In the genomic region with DNA sequence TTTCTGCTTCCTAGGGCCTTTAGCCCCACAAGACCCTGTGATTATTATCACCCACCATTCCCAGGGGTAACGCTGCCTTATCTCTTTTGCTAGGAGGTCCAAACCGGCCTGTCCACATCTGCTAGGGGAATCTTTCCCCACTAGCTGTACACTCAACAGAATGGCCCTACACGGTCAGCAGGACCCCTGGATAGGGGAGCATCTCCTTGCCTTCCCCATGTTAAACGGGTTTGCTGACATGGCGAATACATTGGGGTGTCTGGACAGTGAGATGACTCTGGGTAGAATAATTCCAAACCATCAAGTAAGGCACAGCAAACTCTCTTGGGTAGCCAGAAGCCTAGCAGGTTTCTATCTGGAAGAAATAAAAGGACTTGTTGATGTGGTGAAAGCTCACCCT, we compare ENCODE assay signal across 10 cellular contexts. TPM values are rescaled to one million over a fixed set of nuclear protein-coding genes. Genes with fewer than 3 reads are reported as not detected.
DNase-seq lines count a peak whose midpoint lies in the region; ATAC-seq and TF ChIP-seq lines count a peak whose summit lies in the region.
"Had no signal": no experiment of that assay in that cellular context is flagged by ENCODE, and none has a peak within 500 bp of the region (broad histone marks: within the 10 kb centered on the region; RNA-seq: fewer than 3 reads in every experiment).

No MANE protein-coding gene starts in this region.

- H3K79me1 ChIP-seq in mesenchymal stem cell (replicated peaks; ENCODE audit: low read length, poor library complexity, severe bottlenecking) = peaks cover 11% of the 10 kb centered on the region

- no peak for TF ChIP-seq POLR2A in vagina (IDR thresholded peaks at IDR 0.05)

- no peak overlapping the region for H2BK12ac ChIP-seq in mesenchymal stem cell (ENCODE audit: low read length in 2 of 2)

- no peak overlapping the region for H3K18ac ChIP-seq in mesenchymal stem cell (ENCODE audit: low read depth in 1 of 2, low read length in 2 of 2)

- H3K4me3 ChIP-seq in left ventricle myocardium inferior = peak overlapping the region; percentile 74
- H3K4me3 ChIP-seq in right atrium auricular region = peak overlapping the region in 1 of 2 donors; percentile 59
- peak overlapping the region in 1 of 2 experiments; percentile 96 for H3K4me3 ChIP-seq in mesenchymal stem cell (ENCODE audit: insufficient read depth in 1 of 2, low read depth in 1 of 2, low read length in 2 of 2)
- H3K4me3 ChIP-seq in vagina = peak overlapping the region; percentile 56 to 78

- H3K27ac ChIP-seq in left ventricle myocardium inferior (replicated peaks) = no peak overlapping the region
- no peak overlapping the region for H3K27ac ChIP-seq in right atrium auricular region
- H3K27ac ChIP-seq in mesenchymal stem cell (ENCODE audit: low read length, poor library complexity, severe bottlenecking) = no peak overlapping the region
- H3K27ac ChIP-seq in vagina = no peak overlapping the region

- no peaks in the 10 kb centered on the region for H3K9me3 Mint-ChIP-seq in activated naive CD8-positive, alpha-beta T cell treated with anti-CD3 and anti-CD28 coated beads, Interleukin-2, amount 50 U/mL, for 24 hours

- no peak overlapping the region for H2BK5ac ChIP-seq in mesenchymal stem cell (ENCODE audit: low read depth, low read length, poor library complexity, severe bottlenecking)

- no peak overlapping the region for H3K27ac Mint-ChIP-seq in activated naive CD8-positive, alpha-beta T cell treated with anti-CD3 and anti-CD28 coated beads, Interleukin-2, amount 50 U/mL, for 24 hours

- no peak overlapping the region for H2BK15ac ChIP-seq in mesenchymal stem cell (ENCODE audit: low read depth, poor library complexity, severe bottlenecking)

- H3K9me3 ChIP-seq in left ventricle myocardium inferior (replicated peaks) (no peaks in the 10 kb centered on the region), right atrium auricular region (no peaks in the 10 kb centered on the region), mesenchymal stem cell (ENCODE audit: control insufficient read depth, low read length) (no peaks in the 10 kb centered on the region), vagina (no peaks in the 10 kb centered on the region)

- H3K27me3 ChIP-seq in left ventricle myocardium inferior (ENCODE audit: low read depth) (no peaks in the 10 kb centered on the region), right atrium auricular region (no peaks in the 10 kb centered on the region), mesenchymal stem cell (ENCODE audit: control insufficient read depth in 1 of 2, insufficient read depth in 1 of 2, low read length in 2 of 2) (peaks cover 0 to 3% of the 10 kb centered on the region in 2 experiments), vagina (no peaks in the 10 kb centered on the region)

- no peak for ATAC-seq in activated naive CD8-positive, alpha-beta T cell treated with anti-CD3 and anti-CD28 coated beads, Interleukin-2, amount 50 U/mL, for 24 hours
- ATAC-seq in GM18502 (IDR thresholded peaks at IDR 0.05; ENCODE audit: poor library complexity, unreplicated experiment) = no peak

- no peak overlapping the region for H3K4ac ChIP-seq in mesenchymal stem cell (ENCODE audit: low read depth in 1 of 2, low read length in 2 of 2)

- no peak overlapping the region for H4K91ac ChIP-seq in mesenchymal stem cell (ENCODE audit: low read length)

- no peak overlapping the region for H2AK5ac ChIP-seq in mesenchymal stem cell (ENCODE audit: low read length, severe bottlenecking)

- no peaks in the 10 kb centered on the region for H3K36me3 Mint-ChIP-seq in activated naive CD8-positive, alpha-beta T cell treated with anti-CD3 and anti-CD28 coated beads, Interleukin-2, amount 50 U/mL, for 24 hours (ENCODE audit: low read depth)

- 70% methylated on average over 5 of the region's 5 CpGs for WGBS in mesenchymal stem cell

- intact Hi-C loops in left ventricle myocardium inferior (cut with micrococcal nuclease) = no loop called here
- intact Hi-C loops in vagina (cut with DNase I) = no loop called here

- H2AFZ ChIP-seq in mesenchymal stem cell (ENCODE audit: low read depth, low read length) = peak overlapping the region; percentile 85

- peak overlapping the region; percentile 84 for H3K4me2 ChIP-seq in mesenchymal stem cell (ENCODE audit: low read length, poor library complexity, severe bottlenecking)

- TF ChIP-seq CTCF in left ventricle myocardium inferior (IDR thresholded peaks at IDR 0.05; ENCODE audit: borderline replicate concordance) = no peak
- TF ChIP-seq CTCF in right atrium auricular region (IDR thresholded peaks at IDR 0.05) = no peak
- no peak for TF ChIP-seq CTCF in vagina (IDR thresholded peaks at IDR 0.05)
- no peak for TF ChIP-seq CTCF in GM10266 (IDR thresholded peaks at IDR 0.05; ENCODE audit: control insufficient read depth, insufficient read depth, low read depth, missing control alignments)

- H3K27me3 Mint-ChIP-seq in activated naive CD8-positive, alpha-beta T cell treated with anti-CD3 and anti-CD28 coated beads, Interleukin-2, amount 50 U/mL, for 24 hours = no peaks in the 10 kb centered on the region

- DNase-seq in left ventricle myocardium inferior (no peak), right atrium auricular region (ENCODE audit: low spot score) (no peak), mesenchymal stem cell (no peak), vagina (ENCODE audit: extremely low spot score in 2 of 2) (no peak), GM10266 (ENCODE audit: extremely low spot score) (no peak), GF-D8 (lab: John Stamatoyannopoulos, UW) (no peak)
- DNase-seq in activated naive CD8-positive, alpha-beta T cell treated with anti-CD3 and anti-CD28 coated beads, Interleukin-2, amount 50 U/mL, for 24 hours = no peak

- H3K9ac ChIP-seq in mesenchymal stem cell (ENCODE audit: low read length) = peak overlapping the region; percentile 79

- H3K4me1 ChIP-seq in left ventricle myocardium inferior = peaks cover 15% of the 10 kb centered on the region
- peaks cover 0 to 13% of the 10 kb centered on the region in 2 donors for H3K4me1 ChIP-seq in right atrium auricular region
- H3K4me1 ChIP-seq in mesenchymal stem cell (ENCODE audit: control insufficient read depth, insufficient read depth, low read depth, low read length) = peaks cover 8% of the 10 kb centered on the region
- H3K4me1 ChIP-seq in vagina = peaks cover 15% of the 10 kb centered on the region

- peaks cover 22% of the 10 kb centered on the region for H3K4me1 Mint-ChIP-seq in activated naive CD8-positive, alpha-beta T cell treated with anti-CD3 and anti-CD28 coated beads, Interleukin-2, amount 50 U/mL, for 24 hours

- H3K23ac ChIP-seq in mesenchymal stem cell (ENCODE audit: low read length in 2 of 2) = no peak overlapping the region

- H3K4me3 Mint-ChIP-seq in activated naive CD8-positive, alpha-beta T cell treated with anti-CD3 and anti-CD28 coated beads, Interleukin-2, amount 50 U/mL, for 24 hours = peak overlapping the region; percentile 94

- no peak overlapping the region for H3K14ac ChIP-seq in mesenchymal stem cell (ENCODE audit: low read length in 2 of 2)

- H2BK120ac ChIP-seq in mesenchymal stem cell (ENCODE audit: low read depth, low read length) = no peak overlapping the region

- H3K36me3 ChIP-seq in left ventricle myocardium inferior = no peaks in the 10 kb centered on the region
- H3K36me3 ChIP-seq in right atrium auricular region = no peaks in the 10 kb centered on the region
- H3K36me3 ChIP-seq in mesenchymal stem cell (ENCODE audit: control insufficient read depth in 1 of 2, insufficient read depth in 2 of 2, low read depth in 1 of 2, low read length in 2 of 2) = peaks cover 0 to 2% of the 10 kb centered on the region in 2 experiments
- no peaks in the 10 kb centered on the region for H3K36me3 ChIP-seq in vagina

- no peak overlapping the region for H4K8ac ChIP-seq in mesenchymal stem cell (ENCODE audit: low read length)

RNA-seq across cellular contexts. Expression of gene TRAIP, which starts 0.7 kb away (rescaled TPM):
- total RNA-seq in left ventricle myocardium inferior = 0.63 TPM
- 1 to 10 TPM in 1 of 2 donors, under 1 TPM in 1; 0.98 to 2.0 TPM for total RNA-seq in right atrium auricular region
- 2.3 TPM for polyA plus RNA-seq in mesenchymal stem cell (2013, experiment 1 of 2)
- polyA plus RNA-seq in mesenchymal stem cell (2013, experiment 2 of 2) = 1.8 TPM
- 17.4 TPM for total RNA-seq in vagina

RNA-seq across cellular contexts. Expression of gene CAMKV, which starts 14.0 kb away (rescaled TPM):
- total RNA-seq in left ventricle myocardium inferior = not detected
- total RNA-seq in right atrium auricular region = not detected
- polyA plus RNA-seq in mesenchymal stem cell (2013, experiment 1 of 2) = 0.01 TPM
- not detected for polyA plus RNA-seq in mesenchymal stem cell (2013, experiment 2 of 2)
- not detected for total RNA-seq in vagina
- total RNA-seq: RPMI7951 had no signal

RNA-seq across cellular contexts. Expression of gene UBA7, which starts 41.9 kb away (rescaled TPM):
- total RNA-seq in left ventricle myocardium inferior = 25.1 TPM
- total RNA-seq in right atrium auricular region = 10 to 100 TPM; 11.3 to 12.2 TPM
- 33.2 TPM for polyA plus RNA-seq in mesenchymal stem cell (2013, experiment 1 of 2)
- 32.7 TPM for polyA plus RNA-seq in mesenchymal stem cell (2013, experiment 2 of 2)
- total RNA-seq in vagina = 68.3 TPM

RNA-seq across cellular contexts. Expression of gene MST1R, which starts 48.0 kb away (rescaled TPM):
- total RNA-seq in left ventricle myocardium inferior (1.7 TPM), right atrium auricular region (1 to 10 TPM; 1.2 to 4.2 TPM), vagina (38.1 TPM)
- 0.36 TPM for polyA plus RNA-seq in mesenchymal stem cell (2013, experiment 1 of 2)
- 0.12 TPM for polyA plus RNA-seq in mesenchymal stem cell (2013, experiment 2 of 2)
- total RNA-seq: Daoy had no signal

RNA-seq across cellular contexts. Expression of gene INKA1, which starts 52.6 kb away (rescaled TPM):
- total RNA-seq in left ventricle myocardium inferior = 2.3 TPM
- 1 to 10 TPM; 1.8 to 4.2 TPM for total RNA-seq in right atrium auricular region
- 12.4 TPM for polyA plus RNA-seq in mesenchymal stem cell (2013, experiment 1 of 2)
- polyA plus RNA-seq in mesenchymal stem cell (2013, experiment 2 of 2) = 13.4 TPM
- total RNA-seq in vagina = 12.5 TPM
- total RNA-seq: Daoy had no signal
